1 cellular context compared by ENCODE assay signal in the genomic region with DNA sequence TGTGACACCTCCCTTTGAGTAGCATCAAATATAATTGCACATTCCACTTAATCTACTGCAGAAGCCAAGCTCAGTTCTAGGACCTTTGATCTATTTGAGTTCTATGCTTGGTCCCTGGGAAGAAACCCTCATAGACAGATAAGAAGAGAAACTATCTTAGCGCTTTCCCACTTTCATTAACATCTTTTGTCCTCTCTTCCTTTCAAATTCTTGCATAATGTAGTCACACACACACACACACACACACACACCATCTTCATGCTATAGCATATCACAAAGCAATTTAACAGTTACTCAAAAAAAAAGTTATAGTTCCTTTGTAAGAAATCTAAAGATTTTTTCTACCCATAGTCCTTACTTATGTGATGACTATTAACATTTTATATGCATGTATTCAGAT.
TF ChIP-seq lines count a peak whose summit lies in the region.

No MANE protein-coding gene starts in this region.

TF ChIP-seq in GM23338, 12 proteins besides CTCF, POLR2A, EP300 and RAD21:
- TF ChIP-seq, protein P1, sequence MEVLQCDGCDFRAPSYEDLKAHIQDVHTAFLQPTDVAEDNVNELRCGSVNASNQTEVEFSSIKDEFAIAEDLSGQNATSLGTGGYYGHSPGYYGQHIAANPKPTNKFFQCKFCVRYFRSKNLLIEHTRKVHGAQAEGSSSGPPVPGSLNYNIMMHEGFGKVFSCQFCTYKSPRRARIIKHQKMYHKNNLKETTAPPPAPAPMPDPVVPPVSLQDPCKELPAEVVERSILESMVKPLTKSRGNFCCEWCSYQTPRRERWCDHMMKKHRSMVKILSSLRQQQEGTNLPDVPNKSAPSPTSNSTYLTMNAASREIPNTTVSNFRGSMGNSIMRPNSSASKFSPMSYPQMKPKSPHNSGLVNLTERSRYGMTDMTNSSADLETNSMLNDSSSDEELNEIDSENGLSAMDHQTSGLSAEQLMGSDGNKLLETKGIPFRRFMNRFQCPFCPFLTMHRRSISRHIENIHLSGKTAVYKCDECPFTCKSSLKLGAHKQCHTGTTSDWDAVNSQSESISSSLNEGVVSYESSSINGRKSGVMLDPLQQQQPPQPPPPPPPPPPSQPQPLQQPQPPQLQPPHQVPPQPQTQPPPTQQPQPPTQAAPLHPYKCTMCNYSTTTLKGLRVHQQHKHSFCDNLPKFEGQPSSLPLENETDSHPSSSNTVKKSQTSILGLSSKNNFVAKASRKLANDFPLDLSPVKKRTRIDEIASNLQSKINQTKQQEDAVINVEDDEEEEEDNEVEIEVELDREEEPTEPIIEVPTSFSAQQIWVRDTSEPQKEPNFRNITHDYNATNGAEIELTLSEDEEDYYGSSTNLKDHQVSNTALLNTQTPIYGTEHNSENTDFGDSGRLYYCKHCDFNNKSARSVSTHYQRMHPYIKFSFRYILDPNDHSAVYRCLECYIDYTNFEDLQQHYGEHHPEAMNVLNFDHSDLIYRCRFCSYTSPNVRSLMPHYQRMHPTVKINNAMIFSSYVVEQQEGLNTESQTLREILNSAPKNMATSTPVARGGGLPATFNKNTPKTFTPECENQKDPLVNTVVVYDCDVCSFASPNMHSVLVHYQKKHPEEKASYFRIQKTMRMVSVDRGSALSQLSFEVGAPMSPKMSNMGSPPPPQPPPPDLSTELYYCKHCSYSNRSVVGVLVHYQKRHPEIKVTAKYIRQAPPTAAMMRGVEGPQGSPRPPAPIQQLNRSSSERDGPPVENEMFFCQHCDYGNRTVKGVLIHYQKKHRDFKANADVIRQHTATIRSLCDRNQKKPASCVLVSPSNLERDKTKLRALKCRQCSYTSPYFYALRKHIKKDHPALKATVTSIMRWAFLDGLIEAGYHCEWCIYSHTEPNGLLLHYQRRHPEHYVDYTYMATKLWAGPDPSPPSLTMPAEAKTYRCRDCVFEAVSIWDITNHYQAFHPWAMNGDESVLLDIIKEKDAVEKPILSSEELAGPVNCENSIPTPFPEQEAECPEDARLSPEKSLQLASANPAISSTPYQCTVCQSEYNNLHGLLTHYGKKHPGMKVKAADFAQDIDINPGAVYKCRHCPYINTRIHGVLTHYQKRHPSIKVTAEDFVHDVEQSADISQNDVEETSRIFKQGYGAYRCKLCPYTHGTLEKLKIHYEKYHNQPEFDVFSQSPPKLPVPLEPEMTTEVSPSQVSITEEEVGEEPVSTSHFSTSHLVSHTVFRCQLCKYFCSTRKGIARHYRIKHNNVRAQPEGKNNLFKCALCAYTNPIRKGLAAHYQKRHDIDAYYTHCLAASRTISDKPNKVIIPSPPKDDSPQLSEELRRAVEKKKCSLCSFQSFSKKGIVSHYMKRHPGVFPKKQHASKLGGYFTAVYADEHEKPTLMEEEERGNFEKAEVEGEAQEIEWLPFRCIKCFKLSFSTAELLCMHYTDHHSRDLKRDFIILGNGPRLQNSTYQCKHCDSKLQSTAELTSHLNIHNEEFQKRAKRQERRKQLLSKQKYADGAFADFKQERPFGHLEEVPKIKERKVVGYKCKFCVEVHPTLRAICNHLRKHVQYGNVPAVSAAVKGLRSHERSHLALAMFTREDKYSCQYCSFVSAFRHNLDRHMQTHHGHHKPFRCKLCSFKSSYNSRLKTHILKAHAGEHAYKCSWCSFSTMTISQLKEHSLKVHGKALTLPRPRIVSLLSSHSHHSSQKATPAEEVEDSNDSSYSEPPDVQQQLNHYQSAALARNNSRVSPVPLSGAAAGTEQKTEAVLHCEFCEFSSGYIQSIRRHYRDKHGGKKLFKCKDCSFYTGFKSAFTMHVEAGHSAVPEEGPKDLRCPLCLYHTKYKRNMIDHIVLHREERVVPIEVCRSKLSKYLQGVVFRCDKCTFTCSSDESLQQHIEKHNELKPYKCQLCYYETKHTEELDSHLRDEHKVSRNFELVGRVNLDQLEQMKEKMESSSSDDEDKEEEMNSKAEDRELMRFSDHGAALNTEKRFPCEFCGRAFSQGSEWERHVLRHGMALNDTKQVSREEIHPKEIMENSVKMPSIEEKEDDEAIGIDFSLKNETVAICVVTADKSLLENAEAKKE (CRISPR knock-in tag; IDR thresholded peaks at IDR 0.05) = no peak
- TF ChIP-seq EZH2 (IDR thresholded peaks at IDR 0.05; ENCODE audit: low read depth, unreplicated experiment) (no peak), ZNF114 (CRISPR knock-in tag; IDR thresholded peaks at IDR 0.05) (no peak), EZH2phosphoT487 (IDR thresholded peaks at IDR 0.05; ENCODE audit: unreplicated experiment) (no peak), STAT1 (IDR thresholded peaks at IDR 0.05; ENCODE audit: unreplicated experiment) (no peak), ZNF331 (CRISPR knock-in tag; IDR thresholded peaks at IDR 0.05; ENCODE audit: low read depth) (no peak), NANOG (IDR thresholded peaks at IDR 0.05; ENCODE audit: borderline replicate concordance) (no peak), JUNB (IDR thresholded peaks at IDR 0.05; ENCODE audit: unreplicated experiment) (no peak), CREB1 (CRISPR knock-in tag; IDR thresholded peaks at IDR 0.05; ENCODE audit: low read depth) (no peak), POLR2AphosphoS5 (IDR thresholded peaks at IDR 0.05; ENCODE audit: low read depth) (no peak)
- TF ChIP-seq, protein P2, sequence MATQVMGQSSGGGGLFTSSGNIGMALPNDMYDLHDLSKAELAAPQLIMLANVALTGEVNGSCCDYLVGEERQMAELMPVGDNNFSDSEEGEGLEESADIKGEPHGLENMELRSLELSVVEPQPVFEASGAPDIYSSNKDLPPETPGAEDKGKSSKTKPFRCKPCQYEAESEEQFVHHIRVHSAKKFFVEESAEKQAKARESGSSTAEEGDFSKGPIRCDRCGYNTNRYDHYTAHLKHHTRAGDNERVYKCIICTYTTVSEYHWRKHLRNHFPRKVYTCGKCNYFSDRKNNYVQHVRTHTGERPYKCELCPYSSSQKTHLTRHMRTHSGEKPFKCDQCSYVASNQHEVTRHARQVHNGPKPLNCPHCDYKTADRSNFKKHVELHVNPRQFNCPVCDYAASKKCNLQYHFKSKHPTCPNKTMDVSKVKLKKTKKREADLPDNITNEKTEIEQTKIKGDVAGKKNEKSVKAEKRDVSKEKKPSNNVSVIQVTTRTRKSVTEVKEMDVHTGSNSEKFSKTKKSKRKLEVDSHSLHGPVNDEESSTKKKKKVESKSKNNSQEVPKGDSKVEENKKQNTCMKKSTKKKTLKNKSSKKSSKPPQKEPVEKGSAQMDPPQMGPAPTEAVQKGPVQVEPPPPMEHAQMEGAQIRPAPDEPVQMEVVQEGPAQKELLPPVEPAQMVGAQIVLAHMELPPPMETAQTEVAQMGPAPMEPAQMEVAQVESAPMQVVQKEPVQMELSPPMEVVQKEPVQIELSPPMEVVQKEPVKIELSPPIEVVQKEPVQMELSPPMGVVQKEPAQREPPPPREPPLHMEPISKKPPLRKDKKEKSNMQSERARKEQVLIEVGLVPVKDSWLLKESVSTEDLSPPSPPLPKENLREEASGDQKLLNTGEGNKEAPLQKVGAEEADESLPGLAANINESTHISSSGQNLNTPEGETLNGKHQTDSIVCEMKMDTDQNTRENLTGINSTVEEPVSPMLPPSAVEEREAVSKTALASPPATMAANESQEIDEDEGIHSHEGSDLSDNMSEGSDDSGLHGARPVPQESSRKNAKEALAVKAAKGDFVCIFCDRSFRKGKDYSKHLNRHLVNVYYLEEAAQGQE (IDR thresholded peaks at IDR 0.05; ENCODE audit: unreplicated experiment) = no peak
- TF ChIP-seq, protein P3, sequence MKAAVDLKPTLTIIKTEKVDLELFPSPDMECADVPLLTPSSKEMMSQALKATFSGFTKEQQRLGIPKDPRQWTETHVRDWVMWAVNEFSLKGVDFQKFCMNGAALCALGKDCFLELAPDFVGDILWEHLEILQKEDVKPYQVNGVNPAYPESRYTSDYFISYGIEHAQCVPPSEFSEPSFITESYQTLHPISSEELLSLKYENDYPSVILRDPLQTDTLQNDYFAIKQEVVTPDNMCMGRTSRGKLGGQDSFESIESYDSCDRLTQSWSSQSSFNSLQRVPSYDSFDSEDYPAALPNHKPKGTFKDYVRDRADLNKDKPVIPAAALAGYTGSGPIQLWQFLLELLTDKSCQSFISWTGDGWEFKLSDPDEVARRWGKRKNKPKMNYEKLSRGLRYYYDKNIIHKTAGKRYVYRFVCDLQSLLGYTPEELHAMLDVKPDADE (IDR thresholded peaks at IDR 0.05) = no peak
